ENCODE assay signal across 9 cellular contexts in the genomic region with DNA sequence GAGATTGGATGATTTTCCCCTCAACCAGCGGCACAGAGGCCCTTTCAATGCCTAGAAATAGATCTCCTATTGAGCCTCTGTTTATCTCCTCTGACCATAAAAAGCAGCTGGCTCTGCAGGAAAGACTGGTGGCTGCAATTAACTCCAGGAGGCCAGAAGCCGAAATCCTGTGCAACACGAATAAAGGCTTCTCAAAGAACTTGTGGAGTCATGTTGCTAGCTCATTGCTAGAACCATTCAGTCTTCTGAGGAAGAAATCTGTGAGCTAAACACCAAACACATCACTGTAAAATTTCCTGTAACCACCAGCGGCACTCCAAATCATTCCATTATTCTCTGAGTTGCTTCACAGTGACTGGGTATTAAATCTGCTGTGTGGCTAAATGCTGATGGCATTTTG. TPM values are rescaled to one million over a fixed set of nuclear protein-coding genes. Genes with fewer than 3 reads are reported as not detected.
DNase-seq lines count a peak whose midpoint lies in the region; ATAC-seq and TF ChIP-seq lines count a peak whose summit lies in the region.
"Had no signal": no experiment of that assay in that cellular context is flagged by ENCODE, and none has a peak within 500 bp of the region (broad histone marks: within the 10 kb centered on the region; RNA-seq: fewer than 3 reads in every experiment).

No MANE protein-coding gene starts in this region.

- TF ChIP-seq POLR2A in right lobe of liver (IDR thresholded peaks at IDR 0.05), result no peak

- no peaks in the 10 kb centered on the region for H3K36me3 ChIP-seq in right lobe of liver

- no peaks in the 10 kb centered on the region for H3K4me1 ChIP-seq in right lobe of liver

- no peaks in the 10 kb centered on the region for H3K27me3 ChIP-seq in right lobe of liver

- no peak for TF ChIP-seq CTCF in right lobe of liver (IDR thresholded peaks at IDR 0.05)

- peak; percentile 30 for DNase-seq in H4 (ENCODE audit: low spot score)
- DNase-seq in SK-MEL-5 (ENCODE audit: low read depth, low spot score), result peak; percentile 76
- peak; percentile 74 for DNase-seq in fibroblast of gingiva (ENCODE audit: low read depth)
- DNase-seq in putamen (ENCODE audit: low spot score), result peak; percentile 55
- DNase-seq in effector CD8-positive, alpha-beta T cell (lab: John Stamatoyannopoulos, UW), result no peak
- DNase-seq in activated CD4-positive, alpha-beta T cell treated with anti-CD3 and anti-CD28 coated beads, Interleukin-2, amount 50 U/mL, for 48 hours, result no peak
- DNase-seq in right lobe of liver, result no peak
- DNase-seq: kidney had no signal

- ATAC-seq in GM18861 (IDR thresholded peaks at IDR 0.05; ENCODE audit: unreplicated experiment), result no peak
- no peak for ATAC-seq in right lobe of liver

- H3K27ac ChIP-seq in right lobe of liver, result no peak overlapping the region

- H3K4me3 ChIP-seq in right lobe of liver, result no peak overlapping the region

- no peaks in the 10 kb centered on the region for H3K9me3 ChIP-seq in right lobe of liver

- in situ Hi-C loops in SK-MEL-5 (cut with HindIII; ENCODE audit: low pct_unique_long_range_greater_than_20kb, low sequenced_read_pairs), result no loop called here

- WGBS in right lobe of liver (ENCODE audit: insufficient coverage, low coverage, low lambda C conversion rate, missing lambda C conversion rate), result 65% methylated on average over 2 of the region's 4 CpGs

- intact Hi-C loops in right lobe of liver (cut with DNase I), result no loop called here

RNA-seq across cellular contexts. Expression of a gene that starts 49.1 kb away (rescaled TPM):
- total RNA-seq in H4 (2014; rRNA removed; shearing (Covaris generic)), result 3.4 and 4.5 TPM in 2 replicates
- total RNA-seq in SK-MEL-5 (2014; rRNA removed; shearing (Covaris generic)), result 53.6 and 54.5 TPM in 2 replicates
- polyA plus RNA-seq in SK-MEL-5 (2015; cell fraction: cytosol; rRNA removed), result 47.6 and 55.9 TPM in 2 replicates
- 56.5 and 81.2 TPM in 2 replicates for polyA plus RNA-seq in SK-MEL-5 (2015; cell fraction: nucleus; rRNA removed)
- total RNA-seq in right lobe of liver, result 100 to 1,000 TPM in 2 of 6 experiments, 10 to 100 TPM in 4; 36.8 to 119 (median 47.7) TPM

Comparison
In these comparisons a context has a peak if more than half of its experiments do, and no peak if none do; other contexts are left out.
1. DNase-seq: peak in H4 (single experiment), SK-MEL-5 (single experiment), fibroblast of gingiva (single experiment) and putamen (single experiment); none in effector CD8-positive, alpha-beta T cell (single experiment), activated CD4-positive, alpha-beta T cell treated with anti-CD3 and anti-CD28 coated beads, Interleukin-2, amount 50 U/mL, for 48 hours (0 of 2) and right lobe of liver (0 of 3).